Comparison of ENCODE assay signal across 25 cellular contexts in genomic region chr5:84859056-84859455, GRCh38.
DNase-seq lines count a peak whose midpoint lies in the region; ATAC-seq, FAIRE-seq and TF ChIP-seq lines count a peak whose summit lies in the region.
"Had no signal": no experiment of that assay in that cellular context is flagged by ENCODE, and none has a peak within 500 bp of the region (broad histone marks: within the 10 kb centered on the region; RNA-seq: fewer than 3 reads in every experiment).

No MANE protein-coding gene starts in this region.

- H3K27me3 Mint-ChIP-seq in astrocyte (ENCODE audit: low read depth, unreplicated experiment): no peaks in the 10 kb centered on the region
- H3K27me3 Mint-ChIP-seq: CD4-positive, alpha-beta T cell; CD8-positive, alpha-beta memory T cell had no signal

- H3K27ac ChIP-seq in astrocyte (ENCODE audit: low read depth, low read length) (no peak overlapping the region), smooth muscle cell (ENCODE audit: low read depth) (no peak overlapping the region)
- H3K27ac ChIP-seq: A549; BLaER1 treated with 17β-estradiol and CSF1 and Interleukin-3, amounts not matched to agents 10 nM and 100 nM; GM23248 had no signal

- no peak overlapping the region for H3K4me3 Mint-ChIP-seq in astrocyte (ENCODE audit: unreplicated experiment)
- H3K4me3 Mint-ChIP-seq: CD14-positive monocyte; CD4-positive, alpha-beta T cell; CD8-positive, alpha-beta memory T cell; HFFc6 had no signal

- WGBS in smooth muscle cell (ENCODE audit: low lambda C conversion rate): 88% methylated on average over 1 of the region's 1 CpG

- TF ChIP-seq POLR2A in H54 (IDR thresholded peaks at IDR 0.05; ENCODE audit: low read depth, low read length): no peak

- H3K4me2 ChIP-seq in astrocyte (ENCODE audit: low read length): no peak overlapping the region
- no peak overlapping the region for H3K4me2 ChIP-seq in smooth muscle cell
- H3K4me2 ChIP-seq: A549; BLaER1 treated with 17β-estradiol and CSF1 and Interleukin-3, amounts not matched to agents 10 nM and 100 nM had no signal

- H3K9ac ChIP-seq in astrocyte (ENCODE audit: low read length) (no peak overlapping the region), smooth muscle cell (ENCODE audit: low read depth) (no peak overlapping the region)
- H3K9ac ChIP-seq: BLaER1 treated with 17β-estradiol and CSF1 and Interleukin-3, amounts not matched to agents 10 nM and 100 nM; GM23248 had no signal

- no peaks in the 10 kb centered on the region for H3K4me1 ChIP-seq in astrocyte (ENCODE audit: insufficient read depth, low read length)
- no peaks in the 10 kb centered on the region for H3K4me1 ChIP-seq in smooth muscle cell (ENCODE audit: low read depth)
- H3K4me1 ChIP-seq: A549; BE2C; BLaER1 treated with 17β-estradiol and CSF1 and Interleukin-3, amounts not matched to agents 10 nM and 100 nM; HAP-1 had no signal

- no peaks in the 10 kb centered on the region for H4K20me1 ChIP-seq in astrocyte (ENCODE audit: insufficient read depth, low read length)
- H4K20me1 ChIP-seq in smooth muscle cell (ENCODE audit: low read depth): no peaks in the 10 kb centered on the region
- H4K20me1 ChIP-seq: BLaER1 treated with 17β-estradiol and CSF1 and Interleukin-3, amounts not matched to agents 10 nM and 100 nM had no signal

- no peak for ATAC-seq in GM19463 (IDR thresholded peaks at IDR 0.05; ENCODE audit: unreplicated experiment)
- ATAC-seq: A549 had no signal

- DNase-seq in H54 (ENCODE audit: insufficient read length, low spot score) (no peak), astrocyte (ENCODE audit: low read depth) (no peak), left kidney (ENCODE audit: low read depth, low spot score) (peak; percentile 13), smooth muscle cell (lab: John Stamatoyannopoulos, UW; ENCODE audit: unreplicated experiment) (no peak), NCI-H774 (lab: John Stamatoyannopoulos, UW) (no peak)
- DNase-seq: 8988T; ACHN; AML-193; BE2C; Calu3; CD4-positive, alpha-beta T cell; CD8-positive, alpha-beta memory T cell; COR-L47; DMS53; DMS79 treated with DMSO at 0.1 percent for 48 hours; GF-D8; GM23248; HFFc6 had no signal

- no peaks in the 10 kb centered on the region for H3K4me1 Mint-ChIP-seq in astrocyte (ENCODE audit: low read depth, unreplicated experiment)
- H3K4me1 Mint-ChIP-seq: CD14-positive monocyte; CD8-positive, alpha-beta memory T cell had no signal

- H3K27me3 ChIP-seq in astrocyte (ENCODE audit: insufficient read depth, low read length) (no peaks in the 10 kb centered on the region), smooth muscle cell (ENCODE audit: low read depth) (no peaks in the 10 kb centered on the region)
- H3K27me3 ChIP-seq: BE2C; BLaER1 treated with 17β-estradiol and CSF1 and Interleukin-3, amounts not matched to agents 10 nM and 100 nM had no signal

- H2AFZ ChIP-seq in astrocyte (ENCODE audit: low read depth, low read length): no peak overlapping the region
- no peak overlapping the region for H2AFZ ChIP-seq in smooth muscle cell (ENCODE audit: low read depth)
- H2AFZ ChIP-seq: GM23248 had no signal

- no peaks in the 10 kb centered on the region for H3K9me3 Mint-ChIP-seq in astrocyte (ENCODE audit: unreplicated experiment)

- no peak overlapping the region for H3K27ac Mint-ChIP-seq in astrocyte (ENCODE audit: unreplicated experiment)
- H3K27ac Mint-ChIP-seq: CD14-positive monocyte; CD4-positive, alpha-beta T cell; CD8-positive, alpha-beta memory T cell; HFFc6 had no signal

- FAIRE-seq in H54 (lab: Jason Lieb, UNC) (peak; percentile 30), astrocyte (lab: Jason Lieb, UNC) (peak; percentile 13)
- FAIRE-seq: GM12891, GM18507 had no signal

- H3K36me3 Mint-ChIP-seq in astrocyte (ENCODE audit: low read depth, unreplicated experiment): no peaks in the 10 kb centered on the region
- H3K36me3 Mint-ChIP-seq: CD14-positive monocyte; CD8-positive, alpha-beta memory T cell had no signal

- TF ChIP-seq CTCF in astrocyte (IDR thresholded peaks at IDR 0.05; ENCODE audit: insufficient read depth, low read depth, low read length): no peak
- no peak for TF ChIP-seq CTCF in smooth muscle cell (IDR thresholded peaks at IDR 0.05; ENCODE audit: borderline replicate concordance, insufficient read depth, poor library complexity, severe bottlenecking)

- no peaks in the 10 kb centered on the region for H3F3A ChIP-seq in smooth muscle cell (ENCODE audit: low read depth)

- H3K79me2 ChIP-seq in astrocyte (ENCODE audit: insufficient read depth, low read length): no peaks in the 10 kb centered on the region
- H3K79me2 ChIP-seq in smooth muscle cell (ENCODE audit: low read depth): no peaks in the 10 kb centered on the region

- H3K4me3 ChIP-seq in astrocyte (ENCODE audit: insufficient read depth, low read depth, low read length) (no peak overlapping the region), smooth muscle cell (no peak overlapping the region)
- H3K4me3 ChIP-seq: A549; BLaER1 treated with 17β-estradiol and CSF1 and Interleukin-3, amounts not matched to agents 10 nM and 100 nM; GM23248; HAP-1 had no signal

- no peaks in the 10 kb centered on the region for H3K36me3 ChIP-seq in astrocyte (ENCODE audit: insufficient read depth, low read length)
- peaks cover 6% of the 10 kb centered on the region for H3K36me3 ChIP-seq in smooth muscle cell (ENCODE audit: low read depth)
- H3K36me3 ChIP-seq: BE2C; BLaER1 treated with 17β-estradiol and CSF1 and Interleukin-3, amounts not matched to agents 10 nM and 100 nM; HAP-1 had no signal

- H3K9me3 ChIP-seq in astrocyte (ENCODE audit: insufficient read depth, low read depth, low read length): no peaks in the 10 kb centered on the region
- no peaks in the 10 kb centered on the region for H3K9me3 ChIP-seq in smooth muscle cell (replicated peaks; ENCODE audit: low read depth)
- H3K9me3 ChIP-seq: A549, BE2C, HAP-1 had no signal
